8 cellular contexts compared by ENCODE assay signal in genomic region chr11:131190446-131190845, GRCh38.
"Had no signal": no experiment of that assay in that cellular context is flagged by ENCODE, and none has a peak within 500 bp of the region (broad histone marks: within the 10 kb centered on the region; RNA-seq: fewer than 3 reads in every experiment).

No MANE protein-coding gene starts in this region.

- H3K36me3 ChIP-seq: HAP-1 had no signal

- H3K9me3 ChIP-seq: HAP-1 had no signal

- H3K4me1 ChIP-seq: HAP-1 had no signal

- DNase-seq: GOT3, H7, HFFc6, IMR-90 had no signal

- ATAC-seq: HCT116, K562 had no signal

- FAIRE-seq: HTR-8/SVneo, K562 had no signal

- H3K4me3 ChIP-seq: HAP-1, K562 had no signal
